8 cellular contexts compared by ENCODE assay signal in genomic region chr2:240997856-240998705, GRCh38. TPM values are rescaled to one million over a fixed set of nuclear protein-coding genes. Genes with fewer than 3 reads are reported as not detected.
DNase-seq lines count a peak whose midpoint lies in the region; ATAC-seq, FAIRE-seq and TF ChIP-seq lines count a peak whose summit lies in the region.

Gene SNED1 (plus strand): TSS chr2:240998618. CDS start chr2:240998838, 220 bp downstream.

- H3K27me3 ChIP-seq in CD4-positive, alpha-beta T cell (ENCODE audit: control insufficient read depth, insufficient read depth, low read length) = no peaks in the 10 kb centered on the region
- H3K27me3 ChIP-seq in HUES48 (ENCODE audit: control insufficient read depth, insufficient read depth, low read length) (peaks cover 33% of the 10 kb centered on the region), right cardiac atrium (ENCODE audit: control insufficient read depth, insufficient read depth) (no peaks in the 10 kb centered on the region)

- CTCF ChIA-PET in CD4-positive, alpha-beta T cell (lab: Charles Lee) = no interaction called here

- peaks cover 18% of the 10 kb centered on the region for H3K4me1 Mint-ChIP-seq in CD4-positive, alpha-beta T cell (ENCODE audit: low read depth)

- H3K9ac ChIP-seq in HUES48 (ENCODE audit: low read depth, low read length) = peak within 1 kb of the TSS; percentile 51; the same call in 1 of the 2 replicates

- H3K36me3 Mint-ChIP-seq in CD4-positive, alpha-beta T cell (ENCODE audit: low read depth) = peaks cover 11% of the 10 kb centered on the region

- TF ChIP-seq CTCF in CD4-positive, alpha-beta T cell (IDR thresholded peaks at IDR 0.05) = no peak

- H3K27ac ChIP-seq in CD4-positive, alpha-beta T cell (ENCODE audit: low read depth, low read length) = no peak within 1 kb of the TSS
- H3K27ac ChIP-seq in HUES48 (ENCODE audit: low read depth, low read length) (no peak within 1 kb of the TSS), right cardiac atrium (ENCODE audit: low read length) (peak within 1 kb of the TSS; percentile 63)

- FAIRE-seq in GM12892 (lab: Jason Lieb, UNC) = no peak

- POLR2A ChIA-PET in CD4-positive, alpha-beta T cell (lab: Charles Lee) = interaction anchor here (0.6 kb wide), 1 partner anchor 12 kb away, joined by 5 read pairs; no protein-coding TSS in a partner anchor

- ATAC-seq in CD4-positive, alpha-beta T cell (ENCODE audit: poor library complexity) = peak; percentile 63
- ATAC-seq in right cardiac atrium (peak; percentile 87 to 88), GM18858 (IDR thresholded peaks at IDR 0.05; ENCODE audit: unreplicated experiment) (no peak)

- peak in 9 of 10 experiments; percentile 24 to 68 (median 41) for DNase-seq in CD4-positive, alpha-beta T cell
- peak; percentile 89 for DNase-seq in astrocyte of the hippocampus (ENCODE audit: low read depth, low spot score)
- peak; percentile 93 to 98 (median 95) for DNase-seq in right cardiac atrium
- DNase-seq in putamen (ENCODE audit: low spot score) = peak; percentile 16
- DNase-seq in GM12892 (ENCODE audit: insufficient read length) = no peak

- intact Hi-C loops in CD4-positive, alpha-beta T cell (cut with DNase I, micrococcal nuclease) = loop anchor here in 1 of 2 experiments (10.0 kb wide), 1 partner anchor 47 kb away; no protein-coding TSS in a partner anchor
- intact Hi-C loops in T-helper 1 cell treated with Interleukin-12 subunit alpha and Interleukin-12 subunit beta and Interleukin-4 antibody, amounts not matched to agents 30 ng/mL and 1 ng/mL, for 36 hours (cut with micrococcal nuclease) = loop anchor here (1.0 kb wide), 2 partner anchors 38 to 166 kb away; no protein-coding TSS in a partner anchor
- intact Hi-C loops in right cardiac atrium (cut with DNase I) = loop anchor here in 3 of 4 donors (10.0 kb wide), 1 partner anchor 83 kb away; no protein-coding TSS in a partner anchor

- H3K4me3 ChIP-seq in HUES48 (ENCODE audit: low read depth, low read length) (peak within 1 kb of the TSS; percentile 83), right cardiac atrium (ENCODE audit: low read length) (peak within 1 kb of the TSS; percentile 73)

- peak within 1 kb of the TSS; percentile 86 for H3K27ac Mint-ChIP-seq in CD4-positive, alpha-beta T cell

- TF ChIP-seq POLR2A in GM12892 (IDR thresholded peaks at IDR 0.05; ENCODE audit: low read depth, low read length) = no peak

- no peaks in the 10 kb centered on the region for H3K36me3 ChIP-seq in HUES48 (ENCODE audit: control insufficient read depth, insufficient read depth, low read length)

- 5% methylated on average over 61 of the region's 61 CpGs for WGBS in right cardiac atrium

- H3K27me3 Mint-ChIP-seq in CD4-positive, alpha-beta T cell = peaks cover 34% of the 10 kb centered on the region

- H3K9me3 ChIP-seq in CD4-positive, alpha-beta T cell (ENCODE audit: control insufficient read depth, low read length) = no peaks in the 10 kb centered on the region
- H3K9me3 ChIP-seq in HUES48 (ENCODE audit: control insufficient read depth, insufficient read depth, low read length) (no peaks in the 10 kb centered on the region), right cardiac atrium (ENCODE audit: control insufficient read depth, low read length) (no peaks in the 10 kb centered on the region)

- no peaks in the 10 kb centered on the region for H3K9me3 Mint-ChIP-seq in CD4-positive, alpha-beta T cell

- H3K4me1 ChIP-seq in HUES48 (ENCODE audit: control insufficient read depth, insufficient read depth, low read length) = peaks cover 3% of the 10 kb centered on the region; the same call in 1 of the 2 replicates
- H3K4me1 ChIP-seq in right cardiac atrium (ENCODE audit: control insufficient read depth, insufficient read depth, low read length) = peaks cover 12% of the 10 kb centered on the region

- H3K4me3 Mint-ChIP-seq in CD4-positive, alpha-beta T cell = peak within 1 kb of the TSS; percentile 84

RNA-seq across cellular contexts. Expression of gene SNED1, which starts in this region (rescaled TPM):
- 10 to 100 TPM; 42.0 to 42.7 TPM for total RNA-seq in CD4-positive, alpha-beta T cell
- 21.0 and 22.3 TPM in 2 replicates for total RNA-seq in T-helper 1 cell treated with Interleukin-12 subunit alpha and Interleukin-12 subunit beta and Interleukin-4 antibody, amounts not matched to agents 30 ng/mL and 1 ng/mL, for 36 hours
- total RNA-seq in right cardiac atrium = 10 to 100 TPM; 13.8 to 19.2 (median 16.8) TPM
- 6.7 TPM for polyA plus RNA-seq in right cardiac atrium
- polyA plus RNA-seq in GM12892 (2012; ENCODE audit: missing spikeins) = 3.2 TPM
